24 cellular contexts compared by ENCODE assay signal in genomic region chr13:105530468-105530867, GRCh38.
DNase-seq lines count a peak whose midpoint lies in the region; ATAC-seq, FAIRE-seq and TF ChIP-seq lines count a peak whose summit lies in the region.
"Had no signal": no experiment of that assay in that cellular context is flagged by ENCODE, and none has a peak within 500 bp of the region (broad histone marks: within the 10 kb centered on the region; RNA-seq: fewer than 3 reads in every experiment).

No MANE protein-coding gene starts in this region.

- CTCF ChIA-PET in HepG2 (lab: Yijun Ruan, JAX; ENCODE audit: low intra/inter-chr PET ratio, low total read pairs) = no interaction called here

- H3K4me1 Mint-ChIP-seq in stimulated activated memory B cell treated with anti-CD40 and anti-IgM and Interleukin-4, amounts not matched to agents 10 μg/mL and 1 μg/mL and 100 μg/mL, for 72 hours = no peaks in the 10 kb centered on the region
- H3K4me1 Mint-ChIP-seq: CD4-positive, alpha-beta memory T cell had no signal

- intact Hi-C loops in HepG2 (cut with micrococcal nuclease; ENCODE audit: unreplicated experiment) = no loop called here
- intact Hi-C loops in right lobe of liver (cut with DNase I) = no loop called here

- TF ChIP-seq RAD21 in HepG2 (CRISPR knock-in tag; IDR thresholded peaks at IDR 0.05) = no peak

- no peak overlapping the region for H3K27ac Mint-ChIP-seq in stimulated activated memory B cell treated with anti-CD40 and anti-IgM and Interleukin-4, amounts not matched to agents 10 μg/mL and 1 μg/mL and 100 μg/mL, for 72 hours
- H3K27ac Mint-ChIP-seq: CD4-positive, alpha-beta memory T cell had no signal

- no peaks in the 10 kb centered on the region for H3K79me2 ChIP-seq in HepG2 (ENCODE audit: insufficient read depth, low read length)

- no peaks in the 10 kb centered on the region for H4K20me1 ChIP-seq in HepG2 (ENCODE audit: insufficient read depth, low read length)
- H4K20me1 ChIP-seq: BLaER1 treated with 17β-estradiol and CSF1 and Interleukin-3, amounts not matched to agents 10 nM and 100 nM had no signal

- H3K9me3 ChIP-seq in HepG2 (ENCODE audit: low read length) (peaks cover 55% of the 10 kb centered on the region), right lobe of liver (no peaks in the 10 kb centered on the region), adipocyte (ENCODE audit: control insufficient read depth, low read length) (peaks cover 4% of the 10 kb centered on the region)
- H3K9me3 ChIP-seq: BE2C; BLaER1 treated with 17β-estradiol and CSF1 and Interleukin-3, amounts not matched to agents 10 nM and 100 nM had no signal

- H3K36me3 ChIP-seq in HepG2 (replicated peaks in 1 of 2; ENCODE audit: control insufficient read depth in 1 of 2, insufficient read depth in 2 of 2, low read length in 2 of 2) (no peaks in the 10 kb centered on the region), right lobe of liver (no peaks in the 10 kb centered on the region), adipocyte (ENCODE audit: control insufficient read depth, insufficient read depth, low read length, severe bottlenecking) (no peaks in the 10 kb centered on the region)
- H3K36me3 ChIP-seq: BE2C; BLaER1 treated with 17β-estradiol and CSF1 and Interleukin-3, amounts not matched to agents 10 nM and 100 nM had no signal

- H3K36me3 Mint-ChIP-seq in stimulated activated memory B cell treated with anti-CD40 and anti-IgM and Interleukin-4, amounts not matched to agents 10 μg/mL and 1 μg/mL and 100 μg/mL, for 72 hours = no peaks in the 10 kb centered on the region
- H3K36me3 Mint-ChIP-seq: CD4-positive, alpha-beta memory T cell had no signal

- no peak for DNase-seq in HepG2 (ENCODE audit: low spot score)
- DNase-seq in right lobe of liver = no peak
- DNase-seq in adipocyte (ENCODE audit: low read depth) = peak; percentile 42
- peak; percentile 46 for DNase-seq in fibroblast of peridontal ligament (ENCODE audit: extremely low read depth)
- DNase-seq in C1 segment of cervical spinal cord (lab: John Stamatoyannopoulos, UW) = no peak
- no peak for DNase-seq in activated CD4-positive, alpha-beta T cell treated with anti-CD3 and anti-CD28 coated beads for 1 hour
- DNase-seq: ACHN; AML-193; BE2C; Calu3; CD4-positive, alpha-beta memory T cell; COR-L47; DMS53; DMS79 treated with DMSO at 0.1 percent for 48 hours; GF-D8; GOT3; H7; HCEC 1CT had no signal

- H3K4me3 ChIP-seq in HepG2 (replicated peaks in 1 of 3; ENCODE audit: insufficient read depth in 1 of 3, low read depth in 2 of 3, low read length in 3 of 3) (no peak overlapping the region), right lobe of liver (no peak overlapping the region), adipocyte (ENCODE audit: low read length) (no peak overlapping the region)
- H3K4me3 ChIP-seq: BLaER1 treated with 17β-estradiol and CSF1 and Interleukin-3, amounts not matched to agents 10 nM and 100 nM had no signal

- no peak overlapping the region for H3K4me2 ChIP-seq in HepG2 (ENCODE audit: low read depth, low read length)
- H3K4me2 ChIP-seq: BLaER1 treated with 17β-estradiol and CSF1 and Interleukin-3, amounts not matched to agents 10 nM and 100 nM had no signal

- WGBS in HepG2 (ENCODE audit: low lambda C conversion rate) = 2% methylated on average over 3 of the region's 3 CpGs
- 44% methylated on average over 3 of the region's 3 CpGs for WGBS in right lobe of liver (ENCODE audit: insufficient coverage, low coverage, low lambda C conversion rate, missing lambda C conversion rate)

- no peak for FAIRE-seq in HepG2 (lab: Jason Lieb, UNC)
- FAIRE-seq: A204.1, GM12891, GM18507 had no signal

- H3K4me3 Mint-ChIP-seq in stimulated activated memory B cell treated with anti-CD40 and anti-IgM and Interleukin-4, amounts not matched to agents 10 μg/mL and 1 μg/mL and 100 μg/mL, for 72 hours = no peak overlapping the region
- H3K4me3 Mint-ChIP-seq: CD4-positive, alpha-beta memory T cell had no signal

- H3K9ac ChIP-seq in HepG2 (ENCODE audit: insufficient read depth, low read depth, low read length) (no peak overlapping the region), adipocyte (ENCODE audit: low read length) (no peak overlapping the region)
- H3K9ac ChIP-seq: BLaER1 treated with 17β-estradiol and CSF1 and Interleukin-3, amounts not matched to agents 10 nM and 100 nM had no signal

- no peak overlapping the region for H2AFZ ChIP-seq in HepG2 (ENCODE audit: low read length)

- BruUV-seq in HepG2 (replicated peaks; lab: Mats Ljungman, UMichigan) = no TSS peak

- TF ChIP-seq CTCF in HepG2 (CRISPR knock-in tag; IDR thresholded peaks at IDR 0.05) (no peak), right lobe of liver (IDR thresholded peaks at IDR 0.05) (no peak)

- H3K27me3 ChIP-seq in HepG2 (ENCODE audit: control insufficient read depth in 1 of 2, insufficient read depth in 2 of 2, low read length in 2 of 2) (no peaks in the 10 kb centered on the region), right lobe of liver (no peaks in the 10 kb centered on the region), adipocyte (replicated peaks; ENCODE audit: control insufficient read depth, insufficient read depth, low read length) (no peaks in the 10 kb centered on the region)
- H3K27me3 ChIP-seq: BE2C; BLaER1 treated with 17β-estradiol and CSF1 and Interleukin-3, amounts not matched to agents 10 nM and 100 nM had no signal

- TF ChIP-seq POLR2A in HepG2 (IDR thresholded peaks at IDR 0.05; ENCODE audit: insufficient read depth in 1 of 2, low read depth in 2 of 2, low read length in 2 of 2) = no peak
- TF ChIP-seq POLR2A in right lobe of liver (IDR thresholded peaks at IDR 0.05) = no peak

- POLR2A ChIA-PET in HepG2 (lab: Yijun Ruan, JAX) = no interaction called here

- no peaks in the 10 kb centered on the region for H3K4me1 ChIP-seq in HepG2 (ENCODE audit: insufficient read depth, low read length)
- no peaks in the 10 kb centered on the region for H3K4me1 ChIP-seq in right lobe of liver
- no peaks in the 10 kb centered on the region for H3K4me1 ChIP-seq in adipocyte (ENCODE audit: control insufficient read depth, insufficient read depth, low read length)
- H3K4me1 ChIP-seq: BE2C; BLaER1 treated with 17β-estradiol and CSF1 and Interleukin-3, amounts not matched to agents 10 nM and 100 nM had no signal

- in situ Hi-C loops in HepG2 (cut with HindIII; ENCODE audit: extremely low pct_ligation_motif_present, low pct_unique_long_range_greater_than_20kb) = no loop called here

- no peaks in the 10 kb centered on the region for H3K27me3 Mint-ChIP-seq in stimulated activated memory B cell treated with anti-CD40 and anti-IgM and Interleukin-4, amounts not matched to agents 10 μg/mL and 1 μg/mL and 100 μg/mL, for 72 hours

- no peak for TF ChIP-seq EP300 in HepG2 (IDR thresholded peaks at IDR 0.05; ENCODE audit: low read depth in 2 of 2, low read length in 2 of 2)
- TF ChIP-seq EP300 in HepG2 (CRISPR knock-in tag; IDR thresholded peaks at IDR 0.05; ENCODE audit: borderline replicate concordance) = no peak

- H3K27ac ChIP-seq in HepG2 (ENCODE audit: extremely low read length, insufficient read depth, low read length) (no peak overlapping the region), right lobe of liver (no peak overlapping the region)
- H3K27ac ChIP-seq: 22Rv1; BLaER1 treated with 17β-estradiol and CSF1 and Interleukin-3, amounts not matched to agents 10 nM and 100 nM had no signal

- ATAC-seq in HepG2 (no peak), right lobe of liver (no peak)
- ATAC-seq in stimulated activated memory B cell treated with anti-CD40 and anti-IgM and Interleukin-4, amounts not matched to agents 10 μg/mL and 1 μg/mL and 100 μg/mL, for 72 hours = no peak

- H3K9me3 Mint-ChIP-seq in stimulated activated memory B cell treated with anti-CD40 and anti-IgM and Interleukin-4, amounts not matched to agents 10 μg/mL and 1 μg/mL and 100 μg/mL, for 72 hours = peaks cover 3% of the 10 kb centered on the region

TF ChIP-seq in HepG2, 621 proteins besides CTCF, POLR2A, EP300 and RAD21:
- TF ChIP-seq ZNF556 (CRISPR knock-in tag; IDR thresholded peaks at IDR 0.05; ENCODE audit: borderline replicate concordance) = no peak
- TF ChIP-seq ZNF431 (CRISPR knock-in tag; IDR thresholded peaks at IDR 0.05; ENCODE audit: borderline replicate concordance, low read depth) = no peak
- TF ChIP-seq MAFK (conservative IDR thresholded peaks at IDR 0.05 in 1 of 2, IDR thresholded peaks at IDR 0.05 in 1 of 2; ENCODE audit: low read length in 2 of 2) = peak; percentile 7 to 53; a peak in 2 of 4 replicates
- peak; percentile 59; the same call in 1 of the 2 replicates for TF ChIP-seq NFE2L2 (IDR thresholded peaks at IDR 0.05; ENCODE audit: low read length)
- 0 out of 2 replicates have a peak, but pooled peaks have one; percentile 18 for TF ChIP-seq MAFF (IDR thresholded peaks at IDR 0.05; ENCODE audit: low read depth, low read length)

Comparison
In these comparisons a context has a peak if more than half of its experiments do, and no peak if none do; other contexts are left out.
1. DNase-seq: peak in adipocyte (single experiment) and fibroblast of peridontal ligament (single experiment); none in HepG2 (single experiment), right lobe of liver (0 of 3), C1 segment of cervical spinal cord (0 of 14) and activated CD4-positive, alpha-beta T cell treated with anti-CD3 and anti-CD28 coated beads for 1 hour (single experiment).